In genomic region chr16:55829232-55829631, GRCh38 we compare ENCODE assay signal across 7 cellular contexts. TPM values are rescaled to one million over a fixed set of nuclear protein-coding genes. Genes with fewer than 3 reads are reported as not detected.
"Had no signal": no experiment of that assay in that cellular context is flagged by ENCODE, and none has a peak within 500 bp of the region (broad histone marks: within the 10 kb centered on the region; RNA-seq: fewer than 3 reads in every experiment).

No MANE protein-coding gene starts in this region.

RNA-seq across cellular contexts. Expression of gene CES1, which starts 3.7 kb away (rescaled TPM):
- total RNA-seq: LHCN-M2, MCF 10A, OCI-LY7, RPMI7951, SJCRH30 had no signal

RNA-seq across cellular contexts. Expression of gene CES5A, which starts 45.9 kb away (rescaled TPM):
- total RNA-seq: LHCN-M2, MCF 10A, NCI-H460, OCI-LY7, PC-9, RPMI7951, SJCRH30 had no signal
